Comparison of ENCODE assay signal across 9 cellular contexts in the genomic region with DNA sequence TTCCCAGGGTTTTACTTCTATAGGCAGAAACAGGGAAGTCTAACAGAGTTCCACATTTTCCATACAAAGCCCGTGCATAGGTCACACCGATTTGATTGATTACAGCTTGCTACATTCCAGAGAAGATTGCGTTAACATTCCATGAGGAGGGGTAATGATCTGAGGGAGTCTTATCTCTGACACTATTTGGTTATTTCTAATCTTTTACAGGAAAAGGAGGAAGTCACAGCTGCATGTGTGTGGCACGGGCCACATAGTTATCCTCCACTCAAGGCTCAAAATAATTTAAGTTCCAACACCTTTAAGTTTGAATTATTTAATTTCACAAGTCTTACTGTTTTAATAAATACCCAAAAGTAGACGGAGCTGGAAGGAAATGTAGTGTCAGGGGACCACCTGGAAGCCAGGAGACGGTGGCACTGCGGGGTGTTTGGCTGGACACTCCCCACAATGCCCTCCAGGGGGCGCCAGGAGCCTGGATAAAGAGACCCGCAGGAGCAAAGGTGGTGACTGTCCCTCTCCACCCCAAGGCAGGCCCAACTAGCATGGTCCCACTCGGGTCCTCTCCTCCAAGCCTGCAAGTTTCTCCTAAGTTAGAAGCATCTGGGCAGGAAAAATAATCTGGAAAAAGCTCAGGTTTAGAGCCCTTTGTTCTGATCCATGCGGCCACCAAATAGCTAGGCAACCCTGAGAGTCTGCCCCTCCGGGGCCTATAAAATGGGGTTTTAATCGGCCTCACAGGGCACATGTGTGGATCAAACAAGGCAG. TPM values are rescaled to one million over a fixed set of nuclear protein-coding genes. Genes with fewer than 3 reads are reported as not detected.
DNase-seq lines count a peak whose midpoint lies in the region; ATAC-seq and TF ChIP-seq lines count a peak whose summit lies in the region.
"Had no signal": no experiment of that assay in that cellular context is flagged by ENCODE, and none has a peak within 500 bp of the region (broad histone marks: within the 10 kb centered on the region; RNA-seq: fewer than 3 reads in every experiment).

No MANE protein-coding gene starts in this region.

- WGBS in heart left ventricle, 4 donors = 31 to 36% (median 33%) methylated on average over 13 of the region's 13 CpGs

- H3K4me1 ChIP-seq in heart left ventricle = peaks cover 0 to 6% (median 1%) of the 10 kb centered on the region in 12 donors

- peak; percentile 9 for DNase-seq in DMS79 treated with DMSO at 0.1 percent for 48 hours (lab: John Stamatoyannopoulos, UW)
- DNase-seq in M059J (ENCODE audit: low read depth) = peak; percentile 57
- peak; percentile 3 for DNase-seq in SKM-1 (lab: John Stamatoyannopoulos, UW; ENCODE audit: unreplicated experiment)
- peak; percentile 81 for DNase-seq in activated naive CD4-positive, alpha-beta T cell treated with Interleukin-2 at 50 U/mL for 16 hours
- DNase-seq in heart left ventricle = peak; percentile 68 to 90 (median 74)
- DNase-seq in retinal pigment epithelial cell (ENCODE audit: low read depth) = no peak

- TF ChIP-seq POLR2A in heart left ventricle (IDR thresholded peaks at IDR 0.05) = no peak

- ATAC-seq in heart left ventricle (peak; percentile 59 to 83 (median 83)), GM21381 (IDR thresholded peaks at IDR 0.05; ENCODE audit: unreplicated experiment) (no peak), GM21526 (IDR thresholded peaks at IDR 0.05; ENCODE audit: low FRiP score, unreplicated experiment) (no peak)

- H3K36me3 ChIP-seq in heart left ventricle = no peaks in the 10 kb centered on the region

- intact Hi-C loops in heart left ventricle (cut with DNase I) = loop anchor here in 9 of 10 donors (1.0 to 5.0 kb wide), 4 partner anchors 96 to 512 kb away; no protein-coding TSS in a partner anchor

- H3K4me3 ChIP-seq in heart left ventricle = no peak overlapping the region
- no peak overlapping the region for H3K4me3 ChIP-seq in retinal pigment epithelial cell (ENCODE audit: low read length)

- H3K27ac ChIP-seq in heart left ventricle = no peak overlapping the region

- H3K27me3 ChIP-seq in heart left ventricle = peaks cover 0 to 17% (median 0%) of the 10 kb centered on the region in 9 donors

- TF ChIP-seq CTCF in heart left ventricle (IDR thresholded peaks at IDR 0.05) (peak; percentile 85 to 95 (median 92)), retinal pigment epithelial cell (conservative IDR thresholded peaks at IDR 0.05; ENCODE audit: low read depth, low read length) (peak; percentile 86)

- H3K9me3 ChIP-seq in heart left ventricle = no peaks in the 10 kb centered on the region

RNA-seq across cellular contexts. Expression of a gene that starts 20.2 kb away (rescaled TPM):
- total RNA-seq in M059J (2014; rRNA removed; shearing (Covaris generic)) = 38.8 and 54.8 TPM in 2 replicates
- total RNA-seq in heart left ventricle = 100 to 1,000 TPM in 6 of 9 donors, 10 to 100 TPM in 3; 79.9 to 210 (median 110) TPM
- 100 to 1,000 TPM; 139 to 227 TPM for polyA plus RNA-seq in heart left ventricle

RNA-seq across cellular contexts. Expression of a gene that starts 35.9 kb away (rescaled TPM):
- 0.22 TPM in 1 of 2 replicates, not detected in the other for total RNA-seq in M059J (2014; rRNA removed; shearing (Covaris generic))
- total RNA-seq in heart left ventricle = not detected
- under 1 TPM in 1 of 2 donors, not detected in 1; 0.14 TPM for polyA plus RNA-seq in heart left ventricle
- total RNA-seq: T-helper 2 cell treated with Interferon-gamma antibody and Interleukin-4, amounts not matched to agents 100 ng/mL and 5 ng/mL, for 36 hours had no signal

RNA-seq across cellular contexts. Expression of a gene that starts 50.6 kb away (rescaled TPM):
- total RNA-seq in M059J (2014; rRNA removed; shearing (Covaris generic)) = not detected in 2 replicates
- not detected for total RNA-seq in heart left ventricle
- polyA plus RNA-seq in heart left ventricle = under 1 TPM in 1 of 2 donors, not detected in 1; 0.24 TPM
- total RNA-seq: T-helper 2 cell treated with Interferon-gamma antibody and Interleukin-4, amounts not matched to agents 100 ng/mL and 5 ng/mL, for 36 hours had no signal

Comparison
In these comparisons a context has a peak if more than half of its experiments do, and no peak if none do; other contexts are left out.
1. ATAC-seq: peak in heart left ventricle (4 of 4); none in GM21381 (single experiment) and GM21526 (single experiment).